In the genomic region with DNA sequence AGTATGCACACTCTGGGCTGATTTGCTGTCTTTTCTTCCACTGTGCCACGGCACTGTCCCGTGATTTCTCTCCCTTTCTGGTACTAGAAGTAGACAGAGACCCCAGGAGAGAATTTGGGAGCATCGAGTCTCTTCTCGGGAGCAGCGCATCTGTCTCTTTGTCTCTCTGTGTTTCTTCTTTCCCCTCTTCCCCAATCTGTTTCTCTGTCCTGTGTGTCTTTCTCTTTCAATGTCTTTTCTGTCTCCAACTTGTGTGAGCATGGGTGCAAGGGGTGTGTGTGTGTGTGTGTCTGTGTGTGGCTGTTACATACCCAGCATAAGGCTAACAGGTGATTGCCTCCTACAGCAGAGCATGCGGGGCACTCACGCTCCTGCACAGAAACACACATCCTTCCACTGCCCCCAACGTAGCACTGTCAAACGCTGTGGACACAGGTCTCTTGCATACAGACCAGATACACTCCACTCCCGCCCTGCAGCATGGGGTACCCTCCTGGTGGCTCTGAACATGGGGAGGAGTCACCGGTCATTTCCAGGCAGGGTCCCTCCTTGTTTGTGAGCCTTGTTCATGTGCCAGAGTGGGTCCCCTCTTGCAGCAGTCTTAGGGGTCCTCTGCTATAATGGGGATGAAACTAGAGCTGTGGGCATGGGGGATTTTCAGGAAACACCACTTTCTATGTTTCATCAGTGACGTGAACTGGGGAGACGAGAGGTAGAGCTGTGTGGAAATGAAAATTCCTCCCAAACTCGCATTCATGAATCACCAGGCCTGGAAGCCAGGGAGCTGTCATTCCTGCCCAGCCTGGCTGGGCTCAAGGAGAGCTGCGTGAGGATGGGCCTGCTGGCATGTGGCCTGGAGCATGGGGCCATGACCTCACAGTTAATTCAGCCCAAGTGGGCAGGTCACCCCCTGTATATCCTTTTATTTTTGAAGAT, we compare ENCODE assay signal across 9 cellular contexts. TPM values are rescaled to one million over a fixed set of nuclear protein-coding genes. Genes with fewer than 3 reads are reported as not detected.
DNase-seq lines count a peak whose midpoint lies in the region; ATAC-seq and TF ChIP-seq lines count a peak whose summit lies in the region.
"Had no signal": no experiment of that assay in that cellular context is flagged by ENCODE, and none has a peak within 500 bp of the region (broad histone marks: within the 10 kb centered on the region; RNA-seq: fewer than 3 reads in every experiment).

No MANE protein-coding gene starts in this region.

- H3K36me3 Mint-ChIP-seq in Caco-2 (ENCODE audit: insufficient read depth, unreplicated experiment) (no peaks in the 10 kb centered on the region), neural progenitor cell (no peaks in the 10 kb centered on the region)

- peak overlapping the region; percentile 86 for H2AFZ ChIP-seq in neural progenitor cell (replicated peaks)

- peaks cover 9% of the 10 kb centered on the region for H3K4me1 ChIP-seq in Caco-2
- no peaks in the 10 kb centered on the region for H3K4me1 ChIP-seq in Panc1 (ENCODE audit: control insufficient read depth, insufficient read depth, low read length)
- H3K4me1 ChIP-seq in neural progenitor cell: peaks cover 7% of the 10 kb centered on the region

- H3K27me3 Mint-ChIP-seq in Caco-2 (ENCODE audit: insufficient read depth, unreplicated experiment): peaks cover 28% of the 10 kb centered on the region
- peaks cover 36% of the 10 kb centered on the region for H3K27me3 Mint-ChIP-seq in neural progenitor cell (ENCODE audit: insufficient read depth, low read depth)

- in situ Hi-C loops in Panc1 (cut with HindIII; ENCODE audit: low pct_unique_long_range_greater_than_20kb, low sequenced_read_pairs): no loop called here

- H3K9me3 ChIP-seq in Caco-2: no peaks in the 10 kb centered on the region
- no peaks in the 10 kb centered on the region for H3K9me3 ChIP-seq in Panc1 (ENCODE audit: control insufficient read depth, insufficient read depth, low read depth, low read length)
- no peaks in the 10 kb centered on the region for H3K9me3 ChIP-seq in neural progenitor cell (ENCODE audit: low read depth)

- H3K4me3 ChIP-seq in Caco-2 (ENCODE audit: low read depth, low read length) (no peak overlapping the region), Panc1 (ENCODE audit: low read depth in 2 of 2, low read length in 2 of 2) (peak overlapping the region in 1 of 2 experiments; percentile 30; a peak in 2 of 4 replicates), epithelial cell of proximal tubule (ENCODE audit: low read depth, low read length) (peak overlapping the region; percentile 61), neural progenitor cell (peak overlapping the region; percentile 51)

- POLR2A ChIA-PET in Caco-2 (lab: Charles Lee) (no interaction called here), Panc1 (lab: Charles Lee) (no interaction called here)

- CTCF ChIA-PET in Caco-2 (lab: Charles Lee): no interaction called here
- CTCF ChIA-PET in Panc1 (lab: Charles Lee): no interaction called here

- intact Hi-C loops in Caco-2 (cut with micrococcal nuclease; ENCODE audit: unreplicated experiment) (loop anchor here (5.0 to 10.0 kb wide), 2 partner anchors 64 to 118 kb away; no protein-coding TSS in a partner anchor), Panc1 (cut with micrococcal nuclease; ENCODE audit: unreplicated experiment) (no loop called here)

- H3K27ac Mint-ChIP-seq in Caco-2 (ENCODE audit: unreplicated experiment) (no peak overlapping the region), neural progenitor cell (no peak overlapping the region)

- H3K27me3 ChIP-seq in Caco-2 (replicated peaks; ENCODE audit: control insufficient read depth, insufficient read depth, low read length) (peaks cover 7% of the 10 kb centered on the region), Panc1 (ENCODE audit: control insufficient read depth, insufficient read depth, low read length) (peaks cover 19% of the 10 kb centered on the region), neural progenitor cell (peaks cover 37% of the 10 kb centered on the region)

- H3K4me3 Mint-ChIP-seq in Caco-2 (ENCODE audit: unreplicated experiment): peak overlapping the region; percentile 68
- H3K4me3 Mint-ChIP-seq in neural progenitor cell: peak overlapping the region; percentile 77

- no peak for TF ChIP-seq CTCF in Caco-2 (IDR thresholded peaks at IDR 0.05; ENCODE audit: insufficient read depth in 1 of 2, low read depth in 1 of 2, low read length in 1 of 2, severe bottlenecking in 1 of 2, unreplicated experiment in 1 of 2)
- TF ChIP-seq CTCF in Panc1 (IDR thresholded peaks at IDR 0.05): no peak
- TF ChIP-seq CTCF in epithelial cell of proximal tubule (conservative IDR thresholded peaks at IDR 0.05; ENCODE audit: low read depth, low read length): no peak
- no peak for TF ChIP-seq CTCF in neural progenitor cell (IDR thresholded peaks at IDR 0.05)

- no TSS peak for BruUV-seq in Caco-2 (replicated peaks; lab: Mats Ljungman, UMichigan)
- no TSS peak for BruUV-seq in Panc1 (replicated peaks; lab: Mats Ljungman, UMichigan)

- no peak overlapping the region for H3K9ac ChIP-seq in neural progenitor cell

- no peaks in the 10 kb centered on the region for H3K79me2 ChIP-seq in neural progenitor cell (ENCODE audit: low read depth)

- H3K36me3 ChIP-seq in Caco-2 (ENCODE audit: control insufficient read depth, insufficient read depth, low read length) (no peaks in the 10 kb centered on the region), Panc1 (ENCODE audit: control insufficient read depth, insufficient read depth, low read length) (no peaks in the 10 kb centered on the region), neural progenitor cell (no peaks in the 10 kb centered on the region)

- DNase-seq in Caco-2: no peak
- no peak for DNase-seq in Panc1 (ENCODE audit: low read depth, low spot score)
- DNase-seq in epithelial cell of proximal tubule (ENCODE audit: low read depth): no peak
- no peak for DNase-seq in neural progenitor cell (ENCODE audit: low spot score)
- no peak for DNase-seq in NOMO-1 (lab: John Stamatoyannopoulos, UW; ENCODE audit: unreplicated experiment in 2 of 2)
- no peak for DNase-seq in MV-4-11 (lab: John Stamatoyannopoulos, UW)

- H3K4me1 Mint-ChIP-seq in Caco-2 (ENCODE audit: low read depth, unreplicated experiment) (peaks cover 7% of the 10 kb centered on the region), neural progenitor cell (peaks cover 37% of the 10 kb centered on the region)

- peak overlapping the region; percentile 92 for H3K4me2 ChIP-seq in neural progenitor cell

- peaks cover 7% of the 10 kb centered on the region for H3K9me3 Mint-ChIP-seq in Caco-2 (ENCODE audit: unreplicated experiment)
- peaks cover 2% of the 10 kb centered on the region for H3K9me3 Mint-ChIP-seq in neural progenitor cell

- peaks cover 9% of the 10 kb centered on the region for H3F3A ChIP-seq in neural progenitor cell (ENCODE audit: low read depth)

- ATAC-seq in Panc1 (peak; percentile 23; the same call in 1 of the 2 replicates), HG02642 (IDR thresholded peaks at IDR 0.05; ENCODE audit: poor library complexity, unreplicated experiment) (no peak), HG03460 (IDR thresholded peaks at IDR 0.05; ENCODE audit: unreplicated experiment) (no peak)

- H4K20me1 ChIP-seq in neural progenitor cell (ENCODE audit: low read depth): no peaks in the 10 kb centered on the region

- H3K27ac ChIP-seq in Panc1 (ENCODE audit: low read length) (no peak overlapping the region), neural progenitor cell (no peak overlapping the region)

RNA-seq across cellular contexts. Expression of a gene that starts 1.0 kb away (rescaled TPM):
- total RNA-seq in Caco-2 (2022) (not detected in 2 replicates), Panc1 (2021; ENCODE audit: unreplicated experiment) (0.67 TPM), epithelial cell of proximal tubule (1.3 and 1.4 TPM in 2 replicates), neural progenitor cell (ENCODE audit: low replicate concordance) (0.53 TPM in 1 of 2 replicates, not detected in the other)
- 0.25 TPM for polyA plus RNA-seq in Panc1 (2012; ENCODE audit: insufficient read length)
- total RNA-seq: lung microvascular endothelial cell had no signal
